ENCODE assay signal across 4 cellular contexts in the genomic region with DNA sequence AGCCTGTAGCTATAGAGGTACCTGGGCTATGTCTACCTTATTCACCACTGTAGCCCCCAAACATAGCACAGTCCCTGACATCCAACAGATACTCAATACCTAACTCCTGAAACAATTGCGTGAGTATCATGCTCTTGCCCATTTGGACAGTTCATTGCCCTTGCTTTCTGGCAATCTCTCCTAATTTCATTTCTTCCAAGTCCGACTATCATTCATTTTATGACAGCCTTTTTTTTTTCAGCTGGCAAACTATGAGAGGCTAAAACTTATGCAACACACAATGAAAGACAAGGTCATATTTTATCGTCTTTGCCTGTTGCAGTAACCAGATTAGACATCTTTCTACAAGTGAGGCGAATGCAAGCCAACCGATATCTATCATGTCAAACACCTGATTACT.
"Had no signal": no experiment of that assay in that cellular context is flagged by ENCODE, and none has a peak within 500 bp of the region (broad histone marks: within the 10 kb centered on the region; RNA-seq: fewer than 3 reads in every experiment).

No MANE protein-coding gene starts in this region.

- ATAC-seq: HepG2, K562 had no signal

- H3K4me3 ChIP-seq: K562 had no signal

- DNase-seq: IMR-90 had no signal

- H3K27ac ChIP-seq: HL-60 had no signal
